26 cellular contexts compared by ENCODE assay signal in genomic region chr1:156268336-156268735, GRCh38. TPM values are rescaled to one million over a fixed set of nuclear protein-coding genes. Genes with fewer than 3 reads are reported as not detected.
A peak's percentile ranks its signal among the peaks of the same experiment; 100 is the strongest.
DNase-seq lines count a peak whose midpoint lies in the region; ATAC-seq, FAIRE-seq and TF ChIP-seq lines count a peak whose summit lies in the region.
"Had no signal": no experiment of that assay in that cellular context is flagged by ENCODE, and none has a peak within 500 bp of the region (broad histone marks: within the 10 kb centered on the region; RNA-seq: fewer than 3 reads in every experiment).

No MANE protein-coding gene starts in this region.

- no peak for FAIRE-seq in HepG2 (lab: Jason Lieb, UNC)
- FAIRE-seq in GM12891 (lab: Jason Lieb, UNC) = no peak
- FAIRE-seq: K562 had no signal

- no peak overlapping the region for H3K27ac ChIP-seq in HepG2 (ENCODE audit: extremely low read length, insufficient read depth, low read length)
- H3K27ac ChIP-seq in right lobe of liver = no peak overlapping the region
- H3K27ac ChIP-seq in esophagus squamous epithelium = no peak overlapping the region

- no TSS peak for BruUV-seq in HepG2 (replicated peaks; lab: Mats Ljungman, UMichigan)

- H3K79me2 ChIP-seq in HepG2 (ENCODE audit: insufficient read depth, low read length) = no peaks in the 10 kb centered on the region

- in situ Hi-C loops in HepG2 (cut with HindIII; ENCODE audit: extremely low pct_ligation_motif_present, low pct_unique_long_range_greater_than_20kb) = no loop called here

- H3K27ac Mint-ChIP-seq in mesothelial cell of epicardium = no peak overlapping the region
- H3K27ac Mint-ChIP-seq: HFFc6 had no signal

- no peak for TF ChIP-seq POLR2A in HepG2 (IDR thresholded peaks at IDR 0.05; ENCODE audit: insufficient read depth in 1 of 2, low read depth in 2 of 2, low read length in 2 of 2)
- TF ChIP-seq POLR2A in right lobe of liver (IDR thresholded peaks at IDR 0.05) = no peak
- TF ChIP-seq POLR2A in GM12891 (IDR thresholded peaks at IDR 0.05; ENCODE audit: low read depth, low read length) = no peak
- no peak for TF ChIP-seq POLR2A in esophagus squamous epithelium (IDR thresholded peaks at IDR 0.05)

- TF ChIP-seq CTCF in HepG2 (CRISPR knock-in tag; IDR thresholded peaks at IDR 0.05) (no peak), right lobe of liver (IDR thresholded peaks at IDR 0.05) (no peak), choroid plexus epithelial cell (conservative IDR thresholded peaks at IDR 0.05; ENCODE audit: low read depth, low read length) (no peak), mesothelial cell of epicardium (IDR thresholded peaks at IDR 0.05; ENCODE audit: unreplicated experiment) (no peak), esophagus squamous epithelium (IDR thresholded peaks at IDR 0.05) (no peak)

- no peaks in the 10 kb centered on the region for H3K4me1 ChIP-seq in HepG2 (ENCODE audit: insufficient read depth, low read length)
- peaks cover 0 to 13% (median 0%) of the 10 kb centered on the region in 4 donors for H3K4me1 ChIP-seq in right lobe of liver
- peaks cover under 1 to 21% (median 1%) of the 10 kb centered on the region in 3 donors for H3K4me1 ChIP-seq in esophagus squamous epithelium

- no peaks in the 10 kb centered on the region for H3K27me3 Mint-ChIP-seq in mesothelial cell of epicardium (ENCODE audit: low read depth)
- H3K27me3 Mint-ChIP-seq: CD8-positive, alpha-beta memory T cell had no signal

- H3K36me3 ChIP-seq in HepG2 (replicated peaks in 1 of 2; ENCODE audit: control insufficient read depth in 1 of 2, insufficient read depth in 2 of 2, low read length in 2 of 2) (peaks cover 39 to 76% of the 10 kb centered on the region in 2 experiments), right lobe of liver (peaks cover 0 to 81% (median 37%) of the 10 kb centered on the region in 4 donors), esophagus squamous epithelium (peaks cover 47 to 100% (median 82%) of the 10 kb centered on the region in 3 donors)

- no peak overlapping the region for H3K4me2 ChIP-seq in HepG2 (ENCODE audit: low read depth, low read length)

- no peak for TF ChIP-seq RAD21 in HepG2 (CRISPR knock-in tag; IDR thresholded peaks at IDR 0.05)

- peaks cover 56% of the 10 kb centered on the region for H3K36me3 Mint-ChIP-seq in mesothelial cell of epicardium

- no peaks in the 10 kb centered on the region for H4K20me1 ChIP-seq in HepG2 (ENCODE audit: insufficient read depth, low read length)

- no peak for DNase-seq in HepG2 (ENCODE audit: low spot score)
- no peak for DNase-seq in right lobe of liver
- DNase-seq in amniotic epithelial cell (ENCODE audit: low read depth) = peak; percentile 85
- DNase-seq in choroid plexus epithelial cell (ENCODE audit: low read depth) = peak; percentile 61
- no peak for DNase-seq in GOT3 (lab: John Stamatoyannopoulos, UW)
- DNase-seq in mesothelial cell of epicardium (ENCODE audit: low spot score in 2 of 2, unreplicated experiment in 2 of 2) = no peak
- DNase-seq in GM12891 (ENCODE audit: insufficient read length, low spot score) = no peak
- no peak for DNase-seq in esophagus squamous epithelium (lab: John Stamatoyannopoulos, UW)
- DNase-seq: 8988T; AML-193; C1 segment of cervical spinal cord; Calu3; CD8-positive, alpha-beta memory T cell; DMS153; H9; HFFc6; MG63; NCI-H1417; NCI-H1694 treated with DMSO at 0.1 percent for 48 hours; NCI-H2081 treated with DMSO at 0.1 percent for 48 hours; NCI-H2171 treated with DMSO at 0.1 percent for 48 hours; NCI-H446; NCI-H526; OCI-M1; SHP77 had no signal

- no peak overlapping the region for H2AFZ ChIP-seq in HepG2 (ENCODE audit: low read length)

- intact Hi-C loops in HepG2 (cut with micrococcal nuclease; ENCODE audit: unreplicated experiment) = no loop called here
- intact Hi-C loops in right lobe of liver (cut with DNase I) = no loop called here
- intact Hi-C loops in esophagus squamous epithelium (cut with DNase I) = no loop called here

- no peaks in the 10 kb centered on the region for H3K4me1 Mint-ChIP-seq in mesothelial cell of epicardium
- H3K4me1 Mint-ChIP-seq: CD8-positive, alpha-beta memory T cell; H9 had no signal

- ATAC-seq in HepG2 = no peak
- ATAC-seq in right lobe of liver = no peak
- ATAC-seq: K562 had no signal

- TF ChIP-seq EP300 in HepG2 (IDR thresholded peaks at IDR 0.05; ENCODE audit: low read depth in 2 of 2, low read length in 2 of 2) (no peak), HepG2 (CRISPR knock-in tag; IDR thresholded peaks at IDR 0.05; ENCODE audit: borderline replicate concordance) (no peak)

- no peaks in the 10 kb centered on the region for H3K9me3 ChIP-seq in HepG2 (ENCODE audit: low read length)
- no peaks in the 10 kb centered on the region for H3K9me3 ChIP-seq in right lobe of liver
- no peaks in the 10 kb centered on the region for H3K9me3 ChIP-seq in esophagus squamous epithelium
- H3K9me3 ChIP-seq: MG63 had no signal

- H3K9me3 Mint-ChIP-seq in mesothelial cell of epicardium = no peaks in the 10 kb centered on the region
- H3K9me3 Mint-ChIP-seq: CD8-positive, alpha-beta memory T cell; H9; HFFc6 had no signal

- WGBS in HepG2 (ENCODE audit: low lambda C conversion rate) = 97% methylated on average over 4 of the region's 4 CpGs
- WGBS in right lobe of liver (ENCODE audit: insufficient coverage, low coverage, low lambda C conversion rate, missing lambda C conversion rate) = 80% methylated on average over 3 of the region's 4 CpGs
- WGBS in esophagus squamous epithelium, 2 donors = 70 to 89% methylated on average over 3 to 4 of the region's 4 CpGs

- CTCF ChIA-PET in HepG2 (lab: Yijun Ruan, JAX; ENCODE audit: low intra/inter-chr PET ratio, low total read pairs) = no interaction called here

- no peaks in the 10 kb centered on the region; a peak in 1 of 5 replicates for H3K27me3 ChIP-seq in HepG2 (ENCODE audit: control insufficient read depth in 1 of 2, insufficient read depth in 2 of 2, low read length in 2 of 2)
- no peaks in the 10 kb centered on the region for H3K27me3 ChIP-seq in right lobe of liver
- H3K27me3 ChIP-seq in esophagus squamous epithelium = no peaks in the 10 kb centered on the region
- H3K27me3 ChIP-seq: MG63 had no signal

- POLR2A ChIA-PET in HepG2 (lab: Yijun Ruan, JAX) = interaction anchor here (1.5 kb wide), 1 partner anchor 15 kb away, joined by 6 read pairs; the partner anchor contains the start of gene SMG5

- H3K4me3 ChIP-seq in HepG2 (replicated peaks in 1 of 3; ENCODE audit: insufficient read depth in 1 of 3, low read depth in 2 of 3, low read length in 3 of 3) = no peak overlapping the region
- no peak overlapping the region for H3K4me3 ChIP-seq in right lobe of liver
- no peak overlapping the region for H3K4me3 ChIP-seq in choroid plexus epithelial cell (ENCODE audit: low read depth, low read length)
- no peak overlapping the region for H3K4me3 ChIP-seq in esophagus squamous epithelium
- H3K4me3 ChIP-seq: K562, MG63 had no signal

- H3K4me3 Mint-ChIP-seq in mesothelial cell of epicardium = no peak overlapping the region
- H3K4me3 Mint-ChIP-seq: CD8-positive, alpha-beta memory T cell; H9; HFFc6 had no signal

- no peak overlapping the region for H3K9ac ChIP-seq in HepG2 (ENCODE audit: insufficient read depth, low read depth, low read length)

RNA-seq across cellular contexts. Expression of gene SMG5, which starts 14.3 kb away (rescaled TPM):
- total RNA-seq in HepG2 (2016; rRNA removed; fragmentation: Illumina TruSeq; extraction: Trizol) (63.3 and 84.0 TPM in 2 replicates), right lobe of liver (10 to 100 TPM; 28.1 to 58.8 (median 48.2) TPM), mesothelial cell of epicardium (99.8 to 105 TPM (median 103 TPM) in 3 replicates), esophagus squamous epithelium (10 to 100 TPM; 33.6 to 60.9 (median 48.3) TPM)
- total RNA-seq in HepG2 (2016; cell fraction: cytosol; rRNA removed; fragmentation: Illumina TruSeq; extraction: Trizol; ENCODE audit: low read depth) = 12.6 and 13.1 TPM in 2 replicates
- 55.1 and 82.8 TPM in 2 replicates for total RNA-seq in HepG2 (2016; cell fraction: insoluble cytoplasmic fraction; rRNA removed; fragmentation: Illumina TruSeq; extraction: Trizol)
- 44.2 and 45.4 TPM in 2 replicates for total RNA-seq in HepG2 (2016; cell fraction: membrane; rRNA removed; fragmentation: Illumina TruSeq; extraction: Trizol)
- total RNA-seq in HepG2 (2016; cell fraction: nucleus; rRNA removed; fragmentation: Illumina TruSeq; extraction: Trizol) = 75.1 and 86.3 TPM in 2 replicates
- 50.5 and 65.4 TPM in 2 replicates for polyA plus RNA-seq in HepG2 (2011; rRNA removed)
- 20.9 and 25.1 TPM in 2 replicates for polyA plus RNA-seq in HepG2 (2011; cell fraction: cytosol; rRNA removed)
- 352 and 450 TPM in 2 replicates for polyA plus RNA-seq in HepG2 (2011; cell fraction: nucleus; rRNA removed)
- 45.3 and 71.3 TPM in 2 replicates for polyA plus RNA-seq in HepG2 (2012)
- polyA plus RNA-seq in HepG2 (2016; cell fraction: cytosol; fragmentation: Illumina TruSeq; extraction: Trizol; ENCODE audit: low read depth) = 5.4 and 6.5 TPM in 2 replicates
- polyA plus RNA-seq in HepG2 (2016; cell fraction: insoluble cytoplasmic fraction; fragmentation: Illumina TruSeq; extraction: Trizol; ENCODE audit: low read depth) = 37.6 and 46.7 TPM in 2 replicates
- 22.0 and 23.8 TPM in 2 replicates for polyA plus RNA-seq in HepG2 (2016; cell fraction: membrane; fragmentation: Illumina TruSeq; extraction: Trizol; ENCODE audit: low read depth)
- polyA plus RNA-seq in HepG2 (2016; cell fraction: nucleus; fragmentation: Illumina TruSeq; extraction: Trizol; ENCODE audit: insufficient read depth, low read depth) = 139 and 147 TPM in 2 replicates
- polyA minus RNA-seq in HepG2 (2011; rRNA and poly(A)+ RNA removed; ENCODE audit: low replicate concordance) = 53.9 and 57.0 TPM in 2 replicates
- 10.8 and 16.1 TPM in 2 replicates for polyA minus RNA-seq in HepG2 (2011; cell fraction: cytosol; rRNA and poly(A)+ RNA removed)
- 54.7 and 55.9 TPM in 2 replicates for polyA minus RNA-seq in HepG2 (2011; cell fraction: nucleus; rRNA and poly(A)+ RNA removed)
- 30.6 TPM for polyA plus RNA-seq in GM12891 (2012; ENCODE audit: low read depth, missing spikeins)

RNA-seq across cellular contexts. Expression of gene TMEM79, which starts 15.8 kb away (rescaled TPM):
- total RNA-seq in HepG2 (2016; rRNA removed; fragmentation: Illumina TruSeq; extraction: Trizol) (1.0 and 1.9 TPM in 2 replicates), right lobe of liver (1 to 10 TPM in 4 of 6 experiments, under 1 TPM in 2; 0.55 to 2.1 (median 1.5) TPM), mesothelial cell of epicardium (5.7 to 6.9 TPM (median 6.1 TPM) in 3 replicates), esophagus squamous epithelium (100 to 1,000 TPM in 2 of 4 donors, 10 to 100 TPM in 2; 64.9 to 140 (median 104) TPM)
- 1.1 and 1.5 TPM in 2 replicates for total RNA-seq in HepG2 (2016; cell fraction: cytosol; rRNA removed; fragmentation: Illumina TruSeq; extraction: Trizol; ENCODE audit: low read depth)
- 0.64 and 1.5 TPM in 2 replicates for total RNA-seq in HepG2 (2016; cell fraction: insoluble cytoplasmic fraction; rRNA removed; fragmentation: Illumina TruSeq; extraction: Trizol)
- total RNA-seq in HepG2 (2016; cell fraction: membrane; rRNA removed; fragmentation: Illumina TruSeq; extraction: Trizol) = 1.1 and 1.3 TPM in 2 replicates
- total RNA-seq in HepG2 (2016; cell fraction: nucleus; rRNA removed; fragmentation: Illumina TruSeq; extraction: Trizol) = 2.0 and 2.1 TPM in 2 replicates
- 0.99 and 1.2 TPM in 2 replicates for polyA plus RNA-seq in HepG2 (2011; rRNA removed)
- polyA plus RNA-seq in HepG2 (2011; cell fraction: cytosol; rRNA removed) = 0.76 and 0.85 TPM in 2 replicates
- polyA plus RNA-seq in HepG2 (2011; cell fraction: nucleus; rRNA removed) = 5.2 and 5.4 TPM in 2 replicates
- polyA plus RNA-seq in HepG2 (2012) = 1.4 and 1.9 TPM in 2 replicates
- polyA plus RNA-seq in HepG2 (2016; cell fraction: cytosol; fragmentation: Illumina TruSeq; extraction: Trizol; ENCODE audit: low read depth) = 0.53 and 0.85 TPM in 2 replicates
- polyA plus RNA-seq in HepG2 (2016; cell fraction: insoluble cytoplasmic fraction; fragmentation: Illumina TruSeq; extraction: Trizol; ENCODE audit: low read depth) = 1.1 and 1.6 TPM in 2 replicates
- 1.3 and 1.7 TPM in 2 replicates for polyA plus RNA-seq in HepG2 (2016; cell fraction: membrane; fragmentation: Illumina TruSeq; extraction: Trizol; ENCODE audit: low read depth)
- polyA plus RNA-seq in HepG2 (2016; cell fraction: nucleus; fragmentation: Illumina TruSeq; extraction: Trizol; ENCODE audit: insufficient read depth, low read depth) = 5.3 and 6.9 TPM in 2 replicates
- 2.6 and 8.0 TPM in 2 replicates for polyA minus RNA-seq in HepG2 (2011; rRNA and poly(A)+ RNA removed; ENCODE audit: low replicate concordance)
- 0.40 and 0.44 TPM in 2 replicates for polyA minus RNA-seq in HepG2 (2011; cell fraction: cytosol; rRNA and poly(A)+ RNA removed)
- 3.3 and 5.2 TPM in 2 replicates for polyA minus RNA-seq in HepG2 (2011; cell fraction: nucleus; rRNA and poly(A)+ RNA removed)
- 2.9 TPM for polyA plus RNA-seq in GM12891 (2012; ENCODE audit: low read depth, missing spikeins)

RNA-seq across cellular contexts. Expression of gene PAQR6, which starts 20.5 kb away (rescaled TPM):
- total RNA-seq in HepG2 (2016; rRNA removed; fragmentation: Illumina TruSeq; extraction: Trizol) (0.14 and 0.82 TPM in 2 replicates), right lobe of liver (1 to 10 TPM in 3 of 6 experiments, under 1 TPM in 3; 0.43 to 4.0 (median 1.1) TPM), mesothelial cell of epicardium (30.1 to 32.0 TPM (median 30.7 TPM) in 3 replicates), esophagus squamous epithelium (1 to 10 TPM in 2 of 4 donors, under 1 TPM in 2; 0.88 to 3.4 (median 2.0) TPM)
- total RNA-seq in HepG2 (2016; cell fraction: cytosol; rRNA removed; fragmentation: Illumina TruSeq; extraction: Trizol; ENCODE audit: low read depth) = 0.26 TPM in 1 of 2 replicates, not detected in the other
- 0.10 and 0.71 TPM in 2 replicates for total RNA-seq in HepG2 (2016; cell fraction: insoluble cytoplasmic fraction; rRNA removed; fragmentation: Illumina TruSeq; extraction: Trizol)
- total RNA-seq in HepG2 (2016; cell fraction: membrane; rRNA removed; fragmentation: Illumina TruSeq; extraction: Trizol) = 0.34 and 0.43 TPM in 2 replicates
- 1.0 and 1.1 TPM in 2 replicates for total RNA-seq in HepG2 (2016; cell fraction: nucleus; rRNA removed; fragmentation: Illumina TruSeq; extraction: Trizol)
- 1.4 and 2.0 TPM in 2 replicates for polyA plus RNA-seq in HepG2 (2011; rRNA removed)
- 0.21 and 0.47 TPM in 2 replicates for polyA plus RNA-seq in HepG2 (2011; cell fraction: cytosol; rRNA removed)
- 25.1 and 43.0 TPM in 2 replicates for polyA plus RNA-seq in HepG2 (2011; cell fraction: nucleus; rRNA removed)
- 2.4 and 4.5 TPM in 2 replicates for polyA plus RNA-seq in HepG2 (2012)
- polyA plus RNA-seq in HepG2 (2016; cell fraction: cytosol; fragmentation: Illumina TruSeq; extraction: Trizol; ENCODE audit: low read depth) = 0.09 and 0.17 TPM in 2 replicates
- 0.32 and 0.57 TPM in 2 replicates for polyA plus RNA-seq in HepG2 (2016; cell fraction: insoluble cytoplasmic fraction; fragmentation: Illumina TruSeq; extraction: Trizol; ENCODE audit: low read depth)
- 0.24 and 0.26 TPM in 2 replicates for polyA plus RNA-seq in HepG2 (2016; cell fraction: membrane; fragmentation: Illumina TruSeq; extraction: Trizol; ENCODE audit: low read depth)
- 3.7 and 4.1 TPM in 2 replicates for polyA plus RNA-seq in HepG2 (2016; cell fraction: nucleus; fragmentation: Illumina TruSeq; extraction: Trizol; ENCODE audit: insufficient read depth, low read depth)
- polyA minus RNA-seq in HepG2 (2011; rRNA and poly(A)+ RNA removed; ENCODE audit: low replicate concordance) = 0.98 and 1.0 TPM in 2 replicates
- 0.59 and 1.9 TPM in 2 replicates for polyA minus RNA-seq in HepG2 (2011; cell fraction: cytosol; rRNA and poly(A)+ RNA removed)
- polyA minus RNA-seq in HepG2 (2011; cell fraction: nucleus; rRNA and poly(A)+ RNA removed) = 1.9 and 2.4 TPM in 2 replicates
- 3.2 TPM for polyA plus RNA-seq in GM12891 (2012; ENCODE audit: low read depth, missing spikeins)

RNA-seq across cellular contexts. Expression of gene BGLAP, which starts 26.4 kb away (rescaled TPM):
- total RNA-seq in HepG2 (2016; rRNA removed; fragmentation: Illumina TruSeq; extraction: Trizol) (0.62 TPM in 1 of 2 replicates, not detected in the other), right lobe of liver (1 to 10 TPM in 3 of 6 experiments, under 1 TPM in 1, not detected in 2; 0.44 to 1.5 (median 1.2) TPM), mesothelial cell of epicardium (5.8 to 7.3 TPM (median 6.8 TPM) in 3 replicates), esophagus squamous epithelium (1 to 10 TPM in 1 of 4 donors, under 1 TPM in 2, not detected in 1; 0.38 to 1.7 (median 0.40) TPM)
- not detected in 2 replicates for total RNA-seq in HepG2 (2016; cell fraction: cytosol; rRNA removed; fragmentation: Illumina TruSeq; extraction: Trizol; ENCODE audit: low read depth)
- total RNA-seq in HepG2 (2016; cell fraction: insoluble cytoplasmic fraction; rRNA removed; fragmentation: Illumina TruSeq; extraction: Trizol) = 0.32 TPM in 1 of 2 replicates, not detected in the other
- total RNA-seq in HepG2 (2016; cell fraction: membrane; rRNA removed; fragmentation: Illumina TruSeq; extraction: Trizol) = not detected in 2 replicates
- total RNA-seq in HepG2 (2016; cell fraction: nucleus; rRNA removed; fragmentation: Illumina TruSeq; extraction: Trizol) = 1.1 and 1.5 TPM in 2 replicates
- 1.4 and 1.6 TPM in 2 replicates for polyA plus RNA-seq in HepG2 (2011; rRNA removed)
- 0.29 and 0.40 TPM in 2 replicates for polyA plus RNA-seq in HepG2 (2011; cell fraction: cytosol; rRNA removed)
- 9.8 and 12.1 TPM in 2 replicates for polyA plus RNA-seq in HepG2 (2011; cell fraction: nucleus; rRNA removed)
- polyA plus RNA-seq in HepG2 (2012) = 1.3 TPM in 2 replicates
- not detected in 2 replicates for polyA plus RNA-seq in HepG2 (2016; cell fraction: cytosol; fragmentation: Illumina TruSeq; extraction: Trizol; ENCODE audit: low read depth)
- polyA plus RNA-seq in HepG2 (2016; cell fraction: insoluble cytoplasmic fraction; fragmentation: Illumina TruSeq; extraction: Trizol; ENCODE audit: low read depth) = 0.29 TPM in 1 of 2 replicates, not detected in the other
- not detected in 2 replicates for polyA plus RNA-seq in HepG2 (2016; cell fraction: membrane; fragmentation: Illumina TruSeq; extraction: Trizol; ENCODE audit: low read depth)
- polyA plus RNA-seq in HepG2 (2016; cell fraction: nucleus; fragmentation: Illumina TruSeq; extraction: Trizol; ENCODE audit: insufficient read depth, low read depth) = 2.1 TPM in 2 replicates
- polyA minus RNA-seq in HepG2 (2011; rRNA and poly(A)+ RNA removed; ENCODE audit: low replicate concordance) = 1.4 and 2.2 TPM in 2 replicates
- polyA minus RNA-seq in HepG2 (2011; cell fraction: cytosol; rRNA and poly(A)+ RNA removed) = not detected in 2 replicates
- polyA minus RNA-seq in HepG2 (2011; cell fraction: nucleus; rRNA and poly(A)+ RNA removed) = 1.9 and 2.0 TPM in 2 replicates
- 0.39 TPM for polyA plus RNA-seq in GM12891 (2012; ENCODE audit: low read depth, missing spikeins)
- polyA plus RNA-seq: CD8-positive, alpha-beta memory T cell had no signal

RNA-seq across cellular contexts. Expression of gene GLMP, which starts 27.1 kb away (rescaled TPM):
- total RNA-seq in HepG2 (2016; rRNA removed; fragmentation: Illumina TruSeq; extraction: Trizol) (39.1 and 75.8 TPM in 2 replicates), right lobe of liver (10 to 100 TPM; 34.7 to 72.0 (median 55.7) TPM), mesothelial cell of epicardium (60.2 to 64.2 TPM (median 63.2 TPM) in 3 replicates), esophagus squamous epithelium (10 to 100 TPM; 16.1 to 44.2 (median 27.7) TPM)
- total RNA-seq in HepG2 (2016; cell fraction: cytosol; rRNA removed; fragmentation: Illumina TruSeq; extraction: Trizol; ENCODE audit: low read depth) = 34.4 and 37.4 TPM in 2 replicates
- total RNA-seq in HepG2 (2016; cell fraction: insoluble cytoplasmic fraction; rRNA removed; fragmentation: Illumina TruSeq; extraction: Trizol) = 35.7 and 69.6 TPM in 2 replicates
- total RNA-seq in HepG2 (2016; cell fraction: membrane; rRNA removed; fragmentation: Illumina TruSeq; extraction: Trizol) = 57.3 and 67.6 TPM in 2 replicates
- total RNA-seq in HepG2 (2016; cell fraction: nucleus; rRNA removed; fragmentation: Illumina TruSeq; extraction: Trizol) = 62.3 and 73.9 TPM in 2 replicates
- 41.4 and 44.6 TPM in 2 replicates for polyA plus RNA-seq in HepG2 (2011; rRNA removed)
- 38.5 and 52.1 TPM in 2 replicates for polyA plus RNA-seq in HepG2 (2011; cell fraction: cytosol; rRNA removed)
- 27.1 and 28.7 TPM in 2 replicates for polyA plus RNA-seq in HepG2 (2011; cell fraction: nucleus; rRNA removed)
- 36.7 and 48.6 TPM in 2 replicates for polyA plus RNA-seq in HepG2 (2012)
- 39.0 and 42.6 TPM in 2 replicates for polyA plus RNA-seq in HepG2 (2016; cell fraction: cytosol; fragmentation: Illumina TruSeq; extraction: Trizol; ENCODE audit: low read depth)
- 35.3 and 40.7 TPM in 2 replicates for polyA plus RNA-seq in HepG2 (2016; cell fraction: insoluble cytoplasmic fraction; fragmentation: Illumina TruSeq; extraction: Trizol; ENCODE audit: low read depth)
- polyA plus RNA-seq in HepG2 (2016; cell fraction: membrane; fragmentation: Illumina TruSeq; extraction: Trizol; ENCODE audit: low read depth) = 59.5 and 62.9 TPM in 2 replicates
- 102 and 103 TPM in 2 replicates for polyA plus RNA-seq in HepG2 (2016; cell fraction: nucleus; fragmentation: Illumina TruSeq; extraction: Trizol; ENCODE audit: insufficient read depth, low read depth)
- 31.1 and 42.5 TPM in 2 replicates for polyA minus RNA-seq in HepG2 (2011; rRNA and poly(A)+ RNA removed; ENCODE audit: low replicate concordance)
- polyA minus RNA-seq in HepG2 (2011; cell fraction: cytosol; rRNA and poly(A)+ RNA removed) = 12.0 and 17.1 TPM in 2 replicates
- 14.3 and 17.9 TPM in 2 replicates for polyA minus RNA-seq in HepG2 (2011; cell fraction: nucleus; rRNA and poly(A)+ RNA removed)
- 30.7 TPM for polyA plus RNA-seq in GM12891 (2012; ENCODE audit: low read depth, missing spikeins)

Comparison
In these comparisons a context has a peak if more than half of its experiments do, and no peak if none do; other contexts are left out.
1. DNase-seq: peak in amniotic epithelial cell (single experiment) and choroid plexus epithelial cell (single experiment); none in HepG2 (single experiment), right lobe of liver (0 of 3), GOT3 (single experiment), mesothelial cell of epicardium (0 of 2), GM12891 (single experiment) and esophagus squamous epithelium (single experiment).